In the genomic region with DNA sequence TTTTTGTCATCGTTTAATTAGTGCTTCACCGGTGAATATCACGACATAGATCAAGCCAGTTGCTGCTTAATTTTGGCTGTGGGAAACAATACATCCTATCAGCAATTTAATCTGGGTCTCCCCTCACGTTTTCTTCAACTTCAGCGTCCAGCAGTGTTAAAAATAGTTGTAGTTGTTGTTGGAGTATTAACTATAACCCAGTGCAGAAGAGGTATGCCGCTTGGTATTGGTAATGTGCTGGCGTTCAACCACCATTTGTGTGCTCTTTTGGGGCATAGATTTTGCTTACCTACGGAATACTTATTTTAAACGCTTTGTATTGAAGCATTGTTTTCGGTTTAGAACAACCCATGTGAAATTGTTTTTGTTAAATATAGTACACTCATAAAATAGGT, we compare ENCODE assay signal across 8 cellular contexts. TPM values are rescaled to one million over a fixed set of nuclear protein-coding genes. Genes with fewer than 3 reads are reported as not detected.
DNase-seq lines count a peak whose midpoint lies in the region; ATAC-seq, FAIRE-seq and TF ChIP-seq lines count a peak whose summit lies in the region.

No MANE protein-coding gene starts in this region.

- peaks cover 40% of the 10 kb centered on the region for H3K4me1 Mint-ChIP-seq in GM23338
- peaks cover 49% of the 10 kb centered on the region for H3K4me1 Mint-ChIP-seq in activated naive CD8-positive, alpha-beta T cell treated with anti-CD3 and anti-CD28 coated beads, Interleukin-2, amount 50 U/mL, for 24 hours

- H3K4me1 ChIP-seq in A549: peaks cover 14% of the 10 kb centered on the region; the same call in 2 of the 3 replicates
- peaks cover 40% of the 10 kb centered on the region for H3K4me1 ChIP-seq in GM23338 (ENCODE audit: insufficient read depth)
- peaks cover 56% of the 10 kb centered on the region for H3K4me1 ChIP-seq in suprapubic skin

- no peaks in the 10 kb centered on the region for H3K9me2 ChIP-seq in GM23338 (ENCODE audit: insufficient read depth)

- H3K9me3 ChIP-seq in A549 (no peaks in the 10 kb centered on the region), suprapubic skin (no peaks in the 10 kb centered on the region)

- H2AFZ ChIP-seq in GM23338: no peak overlapping the region

- 0 out of 2 replicates have a peak overlapping the region, but pooled peaks have one; percentile 69 for H3K27ac Mint-ChIP-seq in GM23338
- peak overlapping the region; percentile 92 for H3K27ac Mint-ChIP-seq in activated naive CD8-positive, alpha-beta T cell treated with anti-CD3 and anti-CD28 coated beads, Interleukin-2, amount 50 U/mL, for 24 hours

- peaks cover 5% of the 10 kb centered on the region for H3K27me3 Mint-ChIP-seq in GM23338 (ENCODE audit: insufficient read depth, low read depth, poor library complexity)
- peaks cover 47% of the 10 kb centered on the region for H3K27me3 Mint-ChIP-seq in activated naive CD8-positive, alpha-beta T cell treated with anti-CD3 and anti-CD28 coated beads, Interleukin-2, amount 50 U/mL, for 24 hours

- TF ChIP-seq CTCF in A549 (IDR thresholded peaks at IDR 0.05) (no peak), GM23338 (conservative IDR thresholded peaks at IDR 0.05; ENCODE audit: low read depth in 2 of 2) (no peak), kidney epithelial cell (IDR thresholded peaks at IDR 0.05; ENCODE audit: insufficient read depth, low read length, poor library complexity, severe bottlenecking) (no peak), suprapubic skin (IDR thresholded peaks at IDR 0.05) (no peak)

- H4K20me1 ChIP-seq in GM23338 (replicated peaks; ENCODE audit: insufficient read depth): no peaks in the 10 kb centered on the region; the same call in 1 of the 2 replicates

- H3K36me3 ChIP-seq in GM23338 (ENCODE audit: insufficient read depth) (no peaks in the 10 kb centered on the region), kidney epithelial cell (ENCODE audit: control insufficient read depth, insufficient read depth, low read length) (no peaks in the 10 kb centered on the region), suprapubic skin (no peaks in the 10 kb centered on the region)

- TF ChIP-seq POLR2A in A549 (IDR thresholded peaks at IDR 0.05; ENCODE audit: low read length): no peak
- no peak for TF ChIP-seq POLR2A in suprapubic skin (IDR thresholded peaks at IDR 0.05)

- H3K27me3 ChIP-seq in GM23338 (ENCODE audit: insufficient read depth) (no peaks in the 10 kb centered on the region), kidney epithelial cell (ENCODE audit: control insufficient read depth, insufficient read depth, low read length) (no peaks in the 10 kb centered on the region), suprapubic skin (no peaks in the 10 kb centered on the region)

- H3K79me2 ChIP-seq in GM23338 (replicated peaks; ENCODE audit: insufficient read depth): peaks cover 59% of the 10 kb centered on the region

- TF ChIP-seq EP300 in A549 (IDR thresholded peaks at IDR 0.05) (no peak), suprapubic skin (IDR thresholded peaks at IDR 0.05) (no peak)

- 42% methylated on average over 10 of the region's 10 CpGs for WGBS in A549 (ENCODE audit: missing lambda C conversion rate)
- WGBS in suprapubic skin: 2% methylated on average over 10 of the region's 10 CpGs

- no peak for DNase-seq in A549 (ENCODE audit: low read depth in 1 of 2, low spot score in 1 of 2)
- no peak for DNase-seq in GM23338 (ENCODE audit: low spot score)
- no peak for DNase-seq in activated naive CD8-positive, alpha-beta T cell treated with anti-CD3 and anti-CD28 coated beads, Interleukin-2, amount 50 U/mL, for 24 hours
- no peak for DNase-seq in kidney epithelial cell (ENCODE audit: low read depth)
- no peak for DNase-seq in suprapubic skin (ENCODE audit: low spot score in 2 of 2)
- DNase-seq in LoVo (ENCODE audit: low spot score): no peak

- TF ChIP-seq RAD21 in A549 (conservative IDR thresholded peaks at IDR 0.05 in 1 of 2, IDR thresholded peaks at IDR 0.05 in 1 of 2): no peak

- H3F3A ChIP-seq in GM23338 (replicated peaks; ENCODE audit: low read depth): 0 out of 2 replicates have a peak, but pooled peaks cover 4% of the 10 kb centered on the region

- ATAC-seq in A549: no peak
- no peak for ATAC-seq in GM23338
- ATAC-seq in activated naive CD8-positive, alpha-beta T cell treated with anti-CD3 and anti-CD28 coated beads, Interleukin-2, amount 50 U/mL, for 24 hours: no peak
- no peak for ATAC-seq in GM19035 (IDR thresholded peaks at IDR 0.05; ENCODE audit: unreplicated experiment)
- ATAC-seq in HG03039 (IDR thresholded peaks at IDR 0.05; ENCODE audit: unreplicated experiment): no peak

- H3K36me3 Mint-ChIP-seq in GM23338 (ENCODE audit: low read depth): no peaks in the 10 kb centered on the region
- peaks cover 2% of the 10 kb centered on the region for H3K36me3 Mint-ChIP-seq in activated naive CD8-positive, alpha-beta T cell treated with anti-CD3 and anti-CD28 coated beads, Interleukin-2, amount 50 U/mL, for 24 hours (ENCODE audit: low read depth)

- no peak for FAIRE-seq in A549 (lab: Jason Lieb, UNC)

- no peaks in the 10 kb centered on the region for H3K9me3 Mint-ChIP-seq in GM23338
- H3K9me3 Mint-ChIP-seq in activated naive CD8-positive, alpha-beta T cell treated with anti-CD3 and anti-CD28 coated beads, Interleukin-2, amount 50 U/mL, for 24 hours: no peaks in the 10 kb centered on the region

- H3K27ac ChIP-seq in A549 (peak overlapping the region; percentile 92 to 97; a peak in 4 of 6 replicates), GM23338 (ENCODE audit: low read depth) (no peak overlapping the region), suprapubic skin (peak overlapping the region; percentile 99)

- H3K4me3 ChIP-seq in A549 (peak overlapping the region; percentile 81), GM23338 (peak overlapping the region; percentile 75), kidney epithelial cell (ENCODE audit: low read depth, low read length) (peak overlapping the region; percentile 74), suprapubic skin (peak overlapping the region; percentile 89)

- POLR2A ChIA-PET in A549 (lab: Yijun Ruan, JAX): no interaction called here

- CTCF ChIA-PET in A549 (lab: Yijun Ruan, JAX): interaction anchor here (0.6 to 0.9 kb wide), 2 partner anchors 20 to 65 kb away, joined by 3 read pairs; no protein-coding TSS in a partner anchor

- peak overlapping the region; percentile 96 for H3K4me3 Mint-ChIP-seq in GM23338
- H3K4me3 Mint-ChIP-seq in activated naive CD8-positive, alpha-beta T cell treated with anti-CD3 and anti-CD28 coated beads, Interleukin-2, amount 50 U/mL, for 24 hours: peak overlapping the region; percentile 93

- H3K4me2 ChIP-seq in A549 (peak overlapping the region; percentile 98), GM23338 (peak overlapping the region; percentile 80)

TF ChIP-seq in A549, 52 proteins besides CTCF, POLR2A, EP300 and RAD21 (continues in another document):
- TF ChIP-seq JUNB (IDR thresholded peaks at IDR 0.05) (no peak), RCOR1 (IDR thresholded peaks at IDR 0.05; ENCODE audit: low read depth, low read length) (no peak), KDM1A (IDR thresholded peaks at IDR 0.05; ENCODE audit: low read depth) (no peak), CHD4 (IDR thresholded peaks at IDR 0.05; ENCODE audit: borderline replicate concordance) (no peak), CBX2 (IDR thresholded peaks at IDR 0.05; ENCODE audit: borderline replicate concordance, low read depth) (no peak), HOXA7 (CRISPR knock-in tag; IDR thresholded peaks at IDR 0.05) (no peak), ZSCAN20 (CRISPR knock-in tag; IDR thresholded peaks at IDR 0.05) (no peak), FOSB (CRISPR knock-in tag; IDR thresholded peaks at IDR 0.05) (no peak), TFCP2L1 (CRISPR knock-in tag; IDR thresholded peaks at IDR 0.05) (no peak), SMC3 (IDR thresholded peaks at IDR 0.05) (no peak), GATA3 (IDR thresholded peaks at IDR 0.05; ENCODE audit: borderline replicate concordance) (no peak)
- TF ChIP-seq, protein P1, sequence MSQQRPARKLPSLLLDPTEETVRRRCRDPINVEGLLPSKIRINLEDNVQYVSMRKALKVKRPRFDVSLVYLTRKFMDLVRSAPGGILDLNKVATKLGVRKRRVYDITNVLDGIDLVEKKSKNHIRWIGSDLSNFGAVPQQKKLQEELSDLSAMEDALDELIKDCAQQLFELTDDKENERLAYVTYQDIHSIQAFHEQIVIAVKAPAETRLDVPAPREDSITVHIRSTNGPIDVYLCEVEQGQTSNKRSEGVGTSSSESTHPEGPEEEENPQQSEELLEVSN (IDR thresholded peaks at IDR 0.05; ENCODE audit: borderline replicate concordance, low read depth): no peak

TF ChIP-seq in GM23338, 12 proteins besides CTCF, POLR2A, EP300 and RAD21 (continues in another document):
- no peak for TF ChIP-seq ZNF114 (CRISPR knock-in tag; IDR thresholded peaks at IDR 0.05)
- TF ChIP-seq CREB1 (CRISPR knock-in tag; IDR thresholded peaks at IDR 0.05; ENCODE audit: low read depth): no peak
- no peak for TF ChIP-seq EZH2phosphoT487 (IDR thresholded peaks at IDR 0.05; ENCODE audit: unreplicated experiment)
- no peak for TF ChIP-seq STAT1 (IDR thresholded peaks at IDR 0.05; ENCODE audit: unreplicated experiment)

RNA-seq across cellular contexts. Expression of a gene that starts 0.8 kb away (rescaled TPM):
- polyA plus RNA-seq in A549 (2011; rRNA removed) (5.5 and 5.7 TPM in 2 replicates), A549 (2017; fragmentation: RNase III; extraction: RNeasy Plus Mini Kit Qiagen cat#74134 plus additional on column Dnase treatment) (2.6 to 2.9 TPM (median 2.6 TPM) in 3 replicates), GM23338 (2016; fragmentation: Nextera tagmentation; extraction: Ambion mirVana) (9.5 and 11.8 TPM in 2 replicates)
- polyA plus RNA-seq in A549 (2012; cell fraction: cytosol; rRNA removed): 0.78 and 0.81 TPM in 2 replicates
- polyA plus RNA-seq in A549 (2012; cell fraction: nucleus; rRNA removed): 1.2 and 1.8 TPM in 2 replicates
- 7.7 and 7.9 TPM in 2 replicates for polyA minus RNA-seq in A549 (2011; rRNA and poly(A)+ RNA removed)
- total RNA-seq in GM23338 (2014; rRNA removed; shearing (Covaris generic)): 15.3 and 15.6 TPM in 2 replicates
- total RNA-seq in kidney epithelial cell (10.5 and 10.7 TPM in 2 replicates), suprapubic skin (100 to 1,000 TPM in 1 of 4 donors, 10 to 100 TPM in 3; 38.7 to 123 (median 45.0) TPM)
